In the genomic region with DNA sequence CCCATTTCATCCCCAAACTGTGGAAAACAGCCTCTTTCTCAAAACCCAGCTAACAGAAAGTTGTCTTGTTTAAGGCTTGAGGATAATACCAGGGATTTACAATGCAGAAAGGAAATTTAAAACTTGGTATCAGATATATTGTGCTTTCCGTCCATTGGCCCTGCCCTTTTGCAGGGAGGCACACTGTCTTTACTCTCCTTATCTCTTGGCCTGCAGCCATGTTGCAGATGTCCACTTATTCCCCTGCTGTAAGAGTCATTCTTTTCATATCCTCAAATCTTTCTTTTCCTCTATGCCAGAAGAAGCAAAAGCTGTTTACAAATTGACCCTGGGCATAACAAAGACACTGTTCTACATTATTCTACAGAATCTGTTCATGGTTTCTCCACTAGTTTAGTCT, we compare ENCODE assay signal across 20 cellular contexts.
DNase-seq lines count a peak whose midpoint lies in the region; ATAC-seq, FAIRE-seq and TF ChIP-seq lines count a peak whose summit lies in the region.
"Had no signal": no experiment of that assay in that cellular context is flagged by ENCODE, and none has a peak within 500 bp of the region (broad histone marks: within the 10 kb centered on the region; RNA-seq: fewer than 3 reads in every experiment).

No MANE protein-coding gene starts in this region.

- TF ChIP-seq POLR2A in K562 (conservative IDR thresholded peaks at IDR 0.05) (no peak), suprapubic skin (IDR thresholded peaks at IDR 0.05) (no peak)

- no peak for FAIRE-seq in K562 (lab: Jason Lieb, UNC)
- FAIRE-seq: GM19239 had no signal

- H3K79me2 ChIP-seq in K562 (ENCODE audit: control insufficient read depth, insufficient read depth, low read length) (no peaks in the 10 kb centered on the region), Karpas-422 (ENCODE audit: low read length) (no peaks in the 10 kb centered on the region)

- TF ChIP-seq EP300 in K562 (IDR thresholded peaks at IDR 0.05; ENCODE audit: low read length) = no peak
- TF ChIP-seq EP300 in suprapubic skin (IDR thresholded peaks at IDR 0.05) = no peak

- H3K27ac ChIP-seq in K562 (ENCODE audit: extremely low read depth, low read depth, low read length) (no peak overlapping the region), suprapubic skin (no peak overlapping the region), Karpas-422 (ENCODE audit: low read length) (no peak overlapping the region)
- H3K27ac ChIP-seq: SK-N-MC had no signal

- no peaks in the 10 kb centered on the region for H3K9me2 ChIP-seq in Karpas-422 (replicated peaks; ENCODE audit: insufficient read depth, low read length)

- no peak overlapping the region for H3K9ac ChIP-seq in K562 (ENCODE audit: insufficient read depth in 1 of 2, low read depth in 2 of 2, low read length in 2 of 2)
- H3K9ac ChIP-seq in Karpas-422 (ENCODE audit: low read length) = no peak overlapping the region

- H4K20me1 ChIP-seq in K562 (replicated peaks; ENCODE audit: control insufficient read depth, insufficient read depth, low read length) (no peaks in the 10 kb centered on the region), Karpas-422 (ENCODE audit: insufficient read depth, low read depth, low read length) (no peaks in the 10 kb centered on the region)

- intact Hi-C loops in K562 (cut with micrococcal nuclease) (no loop called here), head of caudate nucleus (cut with DNase I) (no loop called here)

- CTCF ChIA-PET in K562 (lab: Yijun Ruan, JAX; ENCODE audit: low intra/inter-chr PET ratio) = no interaction called here

- no peak for ATAC-seq in K562
- ATAC-seq: Panc1, Right ventricle myocardium inferior had no signal

- H3K4me3 ChIP-seq in K562 = no peak overlapping the region
- no peak overlapping the region for H3K4me3 ChIP-seq in suprapubic skin
- H3K4me3 ChIP-seq in Karpas-422 (ENCODE audit: low read length) = no peak overlapping the region
- H3K4me3 ChIP-seq: SK-N-MC had no signal

- no peaks in the 10 kb centered on the region for H3K9me3 ChIP-seq in K562 (replicated peaks; ENCODE audit: control insufficient read depth, insufficient read depth, low read depth, low read length)
- H3K9me3 ChIP-seq in suprapubic skin = no peaks in the 10 kb centered on the region
- H3K9me3 ChIP-seq in Karpas-422 (ENCODE audit: low read length) = no peaks in the 10 kb centered on the region
- H3K9me3 ChIP-seq: Caco-2 had no signal

- no peaks in the 10 kb centered on the region for H3K9me1 ChIP-seq in K562 (ENCODE audit: control insufficient read depth, insufficient read depth, low read length)

- TF ChIP-seq RAD21 in K562 (CRISPR knock-in tag; conservative IDR thresholded peaks at IDR 0.05 in 1 of 2, IDR thresholded peaks at IDR 0.05 in 1 of 2) = no peak

- POLR2A ChIA-PET in K562 (lab: Yijun Ruan, JAX) = no interaction called here

- no peak overlapping the region for H3K4me2 ChIP-seq in K562 (ENCODE audit: insufficient read depth, low read length)
- H3K4me2 ChIP-seq in Karpas-422 (ENCODE audit: low read depth, low read length, poor library complexity, severe bottlenecking) = no peak overlapping the region

- H3K27me3 ChIP-seq in K562 (ENCODE audit: control insufficient read depth in 2 of 2, insufficient read depth in 2 of 2, low read length in 2 of 2) = no peaks in the 10 kb centered on the region
- no peaks in the 10 kb centered on the region for H3K27me3 ChIP-seq in suprapubic skin
- H3K27me3 ChIP-seq in Karpas-422 (ENCODE audit: low read length) = no peaks in the 10 kb centered on the region

- 0% methylated on average over 1 of the region's 1 CpG for WGBS in K562 (ENCODE audit: insufficient coverage, low coverage, missing lambda C conversion rate)
- WGBS in suprapubic skin = 65% methylated on average over 1 of the region's 1 CpG

- peak; percentile 41 for DNase-seq in COLO829 (ENCODE audit: low spot score)
- DNase-seq in RPMI7951 (ENCODE audit: low read depth) = peak; percentile 53
- DNase-seq in K562 (ENCODE audit: extremely low read depth in 1 of 4, low spot score in 3 of 4) = peak in 2 of 4 experiments; percentile 9 to 20
- DNase-seq in iris pigment epithelial cell (ENCODE audit: low read depth) = peak; percentile 16
- no peak for DNase-seq in suprapubic skin (ENCODE audit: low spot score in 2 of 2)
- DNase-seq in head of caudate nucleus = no peak
- DNase-seq in Karpas-422 = no peak
- DNase-seq in ureter (ENCODE audit: low spot score) = no peak
- DNase-seq: Caco-2, DMS53, H9, MV-4-11, NCI-H1417, NCI-H2029, NCI-H2171, NCI-H774 had no signal

- no peaks in the 10 kb centered on the region for H3K4me1 ChIP-seq in K562 (replicated peaks in 1 of 2; ENCODE audit: control insufficient read depth in 2 of 2, insufficient read depth in 2 of 2, low read length in 2 of 2)
- H3K4me1 ChIP-seq in suprapubic skin = no peaks in the 10 kb centered on the region
- H3K4me1 ChIP-seq in Karpas-422 (ENCODE audit: low read length) = no peaks in the 10 kb centered on the region
- H3K4me1 ChIP-seq: Caco-2 had no signal

- no peak overlapping the region for H2AFZ ChIP-seq in K562 (ENCODE audit: low read depth, low read length)
- no peak overlapping the region for H2AFZ ChIP-seq in Karpas-422 (ENCODE audit: low read length)

- TF ChIP-seq CTCF in K562 (IDR thresholded peaks at IDR 0.05 in 2 of 3, conservative IDR thresholded peaks at IDR 0.05 in 1 of 3; ENCODE audit: insufficient read depth in 2 of 3, low read depth in 1 of 3, low read length in 3 of 3) = no peak
- no peak for TF ChIP-seq CTCF in suprapubic skin (IDR thresholded peaks at IDR 0.05)

- BruUV-seq in K562 (replicated peaks; lab: Mats Ljungman, UMichigan) = no TSS peak

- H3K36me3 ChIP-seq in K562 (ENCODE audit: control insufficient read depth, insufficient read depth, low read length) (no peaks in the 10 kb centered on the region), suprapubic skin (no peaks in the 10 kb centered on the region), Karpas-422 (ENCODE audit: insufficient read depth, low read length) (no peaks in the 10 kb centered on the region)

- in situ Hi-C loops in K562 (cut with MboI) = loop anchor here (10.0 kb wide), 1 partner anchor 252 kb away; no protein-coding TSS in a partner anchor

TF ChIP-seq in K562, 482 proteins besides CTCF, POLR2A, EP300 and RAD21:
- TF ChIP-seq NFIC (IDR thresholded peaks at IDR 0.05) (peak; percentile 71), SP2 (IDR thresholded peaks at IDR 0.05; ENCODE audit: extremely low read depth, low read depth, low read length, poor library complexity, severe bottlenecking) (no peak)

Comparison
In these comparisons a context has a peak if more than half of its experiments do, and no peak if none do; other contexts are left out.
1. DNase-seq: peak in COLO829 (single experiment), RPMI7951 (single experiment) and iris pigment epithelial cell (single experiment); none in suprapubic skin (0 of 2), head of caudate nucleus (0 of 42), Karpas-422 (single experiment) and ureter (single experiment).